In genomic region chr2:8953525-8953924, GRCh38 we compare ENCODE assay signal across 39 cellular contexts.
"Had no signal": no experiment of that assay in that cellular context is flagged by ENCODE, and none has a peak within 500 bp of the region (broad histone marks: within the 10 kb centered on the region; RNA-seq: fewer than 3 reads in every experiment).

No MANE protein-coding gene starts in this region.

- H3K4me1 ChIP-seq: ascending aorta had no signal

- H3K4me3 Mint-ChIP-seq: activated B cell treated with CpG ODN at 0.5 μM for 24 hours; activated CD4-positive, alpha-beta memory T cell treated with anti-CD3 and anti-CD28 coated beads for 36 hours; activated CD4-positive, alpha-beta T cell treated with anti-CD3 and anti-CD28 coated beads, Interleukin-2, amount 10 ng/mL, durations not matched to agents 24 days and 14 days; activated CD8-positive, alpha-beta T cell treated with anti-CD3 and anti-CD28 coated beads for 36 hours; activated naive CD4-positive, alpha-beta T cell treated with anti-CD3 and anti-CD28 coated beads, Interleukin-2, amount 10 ng/mL, durations not matched to agents 7 days and 5 days; activated naive CD4-positive, alpha-beta T cell treated with anti-CD3 and anti-CD28 coated beads, Interleukin-2, amount 50 U/mL, for 24 hours; activated naive CD8-positive, alpha-beta T cell; activated naive CD8-positive, alpha-beta T cell treated with anti-CD3 and anti-CD28 coated beads, Interleukin-2, amount 10 ng/mL, durations not matched to agents 7 days and 5 days; activated naive CD8-positive, alpha-beta T cell treated with anti-CD3 and anti-CD28 coated beads, Interleukin-2, amount 50 U/mL, for 24 hours; activated T-cell treated with anti-CD3 and anti-CD28 coated beads, Interleukin-2, amount 50 U/mL, for 4 hours; activated T-cell treated with anti-CD3 and anti-CD28 coated beads, Interleukin-2, amount 50 U/mL, for 72 hours; activated T-helper 1 cell treated with anti-CD3 and anti-CD28 coated beads, Interleukin-12 subunit alpha, Interleukin-12 subunit beta, Interleukin-2, Interleukin-4 antibody, amounts not matched to agents 30 ng/mL and 10 ng/mL and 1 ng/mL, durations not matched to agents 14 hours and 24 hours and 36 hours; activated T-helper 17 cell treated with anti-CD3 and anti-CD28 coated beads, Interleukin-2, amount 50 U/mL, for 72 hours; brain; central memory CD8-positive, alpha-beta T cell; T-helper 1 cell treated with Interleukin-12 subunit alpha and Interleukin-12 subunit beta and Interleukin-4 antibody, amounts not matched to agents 30 μg/mL and 1 μg/mL, for 36 hours; T-helper 2 cell treated with Interferon-gamma antibody and Interleukin-4, amounts not matched to agents 5 μg/mL and 100 μg/mL, for 36 hours had no signal

- H3K36me3 ChIP-seq: ascending aorta, cardiac muscle cell had no signal

- H3K4me1 Mint-ChIP-seq: activated B cell treated with CpG ODN at 0.5 μM for 24 hours; activated CD4-positive, alpha-beta T cell treated with anti-CD3 and anti-CD28 coated beads, Interleukin-2, amount 10 ng/mL, durations not matched to agents 24 days and 14 days; activated naive CD4-positive, alpha-beta T cell treated with anti-CD3 and anti-CD28 coated beads, Interleukin-2, amount 10 ng/mL, durations not matched to agents 7 days and 5 days; activated naive CD4-positive, alpha-beta T cell treated with anti-CD3 and anti-CD28 coated beads, Interleukin-2, amount 50 U/mL, for 24 hours; activated naive CD8-positive, alpha-beta T cell treated with anti-CD3 and anti-CD28 coated beads, Interleukin-2, amount 10 ng/mL, durations not matched to agents 7 days and 5 days; activated naive CD8-positive, alpha-beta T cell treated with anti-CD3 and anti-CD28 coated beads, Interleukin-2, amount 50 U/mL, for 24 hours; activated T-helper 17 cell treated with anti-CD3 and anti-CD28 coated beads, Interleukin-2, amount 50 U/mL, for 72 hours; brain; central memory CD8-positive, alpha-beta T cell had no signal

- H3K4me3 ChIP-seq: ascending aorta, cardiac muscle cell had no signal

- FAIRE-seq: bronchial epithelial cell, TTC549 had no signal

- ATAC-seq: activated CD8-positive, alpha-beta T cell treated with anti-CD3 and anti-CD28 coated beads for 36 hours; activated naive CD8-positive, alpha-beta T cell treated with anti-CD3 and anti-CD28 coated beads, Interleukin-2, amount 50 U/mL, for 24 hours; activated T-cell treated with anti-CD3 and anti-CD28 coated beads, Interleukin-2, amount 50 U/mL, for 4 hours; activated T-cell treated with anti-CD3 and anti-CD28 coated beads, Interleukin-2, amount 50 U/mL, for 72 hours; activated T-helper 17 cell treated with anti-CD3 and anti-CD28 coated beads, Interleukin-2, amount 50 U/mL, for 72 hours had no signal

- H3K27ac Mint-ChIP-seq: activated B cell treated with CpG ODN at 0.5 μM for 24 hours; activated CD4-positive, alpha-beta memory T cell treated with anti-CD3 and anti-CD28 coated beads for 36 hours; activated CD4-positive, alpha-beta T cell treated with anti-CD3 and anti-CD28 coated beads, Interleukin-2, amount 10 ng/mL, durations not matched to agents 24 days and 14 days; activated CD8-positive, alpha-beta T cell treated with anti-CD3 and anti-CD28 coated beads for 36 hours; activated naive CD4-positive, alpha-beta T cell treated with anti-CD3 and anti-CD28 coated beads, Interleukin-2, amount 10 ng/mL, durations not matched to agents 7 days and 5 days; activated naive CD4-positive, alpha-beta T cell treated with anti-CD3 and anti-CD28 coated beads, Interleukin-2, amount 50 U/mL, for 24 hours; activated naive CD8-positive, alpha-beta T cell; activated naive CD8-positive, alpha-beta T cell treated with anti-CD3 and anti-CD28 coated beads, Interleukin-2, amount 10 ng/mL, durations not matched to agents 7 days and 5 days; activated naive CD8-positive, alpha-beta T cell treated with anti-CD3 and anti-CD28 coated beads, Interleukin-2, amount 50 U/mL, for 24 hours; activated T-cell treated with anti-CD3 and anti-CD28 coated beads, Interleukin-2, amount 50 U/mL, for 72 hours; activated T-helper 1 cell treated with anti-CD3 and anti-CD28 coated beads, Interleukin-12 subunit alpha, Interleukin-12 subunit beta, Interleukin-2, Interleukin-4 antibody, amounts not matched to agents 30 ng/mL and 10 ng/mL and 1 ng/mL, durations not matched to agents 14 hours and 24 hours and 36 hours; activated T-helper 17 cell treated with anti-CD3 and anti-CD28 coated beads, Interleukin-2, amount 50 U/mL, for 72 hours; brain; T-helper 1 cell treated with Interleukin-12 subunit alpha and Interleukin-12 subunit beta and Interleukin-4 antibody, amounts not matched to agents 30 μg/mL and 1 μg/mL, for 36 hours; T-helper 2 cell treated with Interferon-gamma antibody and Interleukin-4, amounts not matched to agents 5 μg/mL and 100 μg/mL, for 36 hours had no signal

- DNase-seq: activated B cell treated with CpG ODN at 0.5 μM for 24 hours; activated CD4-positive, alpha-beta memory T cell treated with anti-CD3 and anti-CD28 coated beads for 36 hours; activated CD4-positive, alpha-beta T cell treated with anti-CD3 and anti-CD28 coated beads for 4 hours; activated CD4-positive, alpha-beta T cell treated with anti-CD3 and anti-CD28 coated beads, Interleukin-2, amount 10 ng/mL, durations not matched to agents 24 days and 14 days; activated CD4-positive, alpha-beta T cell treated with anti-CD3 and anti-CD28 coated beads, Interleukin-2, amount 50 U/mL, for 1 hour; activated CD4-positive, alpha-beta T cell treated with anti-CD3 and anti-CD28 coated beads, Interleukin-2, amount 50 U/mL, for 4 hours; activated CD4-positive, CD25-positive, alpha-beta regulatory T cell treated with anti-CD3 and anti-CD28 coated beads, Interleukin-2, amount 50 U/mL, for 72 hours; activated CD8-positive, alpha-beta memory T cell treated with anti-CD3 and anti-CD28 coated beads, Interleukin-2, amount 50 U/mL, for 4 hours; activated CD8-positive, alpha-beta T cell treated with anti-CD3 and anti-CD28 coated beads for 36 hours; activated effector memory CD4-positive, alpha-beta T cell treated with anti-CD3 and anti-CD28 coated beads, Interleukin-2, amount 50 U/mL, for 16 hours; activated gamma-delta T cell treated with Interleukin-2 at 50 U/mL for 16 hours; activated naive CD4-positive, alpha-beta T cell; activated naive CD4-positive, alpha-beta T cell treated with anti-CD3 and anti-CD28 coated beads, Interleukin-2, amount 10 ng/mL, durations not matched to agents 7 days and 5 days; activated naive CD8-positive, alpha-beta T cell treated with anti-CD3 and anti-CD28 coated beads, Interleukin-2, amount 10 ng/mL, durations not matched to agents 7 days and 5 days; activated naive CD8-positive, alpha-beta T cell treated with anti-CD3 and anti-CD28 coated beads, Interleukin-2, amount 50 U/mL, for 24 hours; activated T-cell treated with anti-CD3 and anti-CD28 coated beads for 4 hours; activated T-cell treated with anti-CD3 and anti-CD28 coated beads, Interleukin-2, amount 50 U/mL, for 1 hour; activated T-cell treated with anti-CD3 and anti-CD28 coated beads, Interleukin-2, amount 50 U/mL, for 4 hours; activated T-cell treated with anti-CD3 and anti-CD28 coated beads, Interleukin-2, amount 50 U/mL, for 72 hours; amygdala; anterior cingulate cortex; caudate nucleus; cerebellar nuclear complex; T-helper 1 cell; T-helper 2 cell; T-helper 9 cell had no signal

- H3K27me3 ChIP-seq: ascending aorta, cardiac muscle cell had no signal

- H3K27me3 Mint-ChIP-seq: brain had no signal

- H3K27ac ChIP-seq: ascending aorta, cardiac muscle cell, VCaP had no signal
